In the genomic region with DNA sequence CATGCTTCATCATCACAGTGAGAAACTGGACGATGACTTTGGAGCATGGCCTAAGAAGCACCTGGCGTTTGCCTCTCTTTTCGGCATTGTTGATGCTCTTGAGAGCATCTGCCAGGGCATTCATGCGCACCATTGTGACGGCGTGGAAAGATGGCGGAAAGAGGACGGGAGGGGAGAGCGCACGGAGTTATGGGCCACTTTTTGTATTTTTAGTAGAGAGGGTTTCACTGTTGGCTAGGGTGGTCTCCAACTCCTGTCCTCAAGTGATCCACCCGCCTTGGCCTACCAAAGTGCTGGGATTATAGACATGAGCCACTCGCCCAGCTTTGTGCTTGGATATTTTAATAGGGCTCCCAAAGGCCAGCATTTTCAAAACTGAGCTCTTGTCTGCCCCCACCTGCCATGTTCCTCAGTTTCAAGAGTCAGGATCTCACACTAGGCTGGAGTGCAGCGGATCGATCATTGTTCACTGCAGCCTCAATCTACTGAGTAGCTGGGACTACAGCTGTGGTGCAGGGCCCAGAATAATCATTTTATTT, we compare ENCODE assay signal across 1 cellular context.
TF ChIP-seq lines count a peak whose summit lies in the region.

No MANE protein-coding gene starts in this region.

TF ChIP-seq in HCT116, 20 proteins besides CTCF, POLR2A, EP300 and RAD21:
- TF ChIP-seq ZFX (IDR thresholded peaks at IDR 0.05): no peak
- no peak for TF ChIP-seq CBX3 (IDR thresholded peaks at IDR 0.05; ENCODE audit: low read depth)
- peak; percentile 51 for TF ChIP-seq POLR2AphosphoS5 (IDR thresholded peaks at IDR 0.05; ENCODE audit: low read depth, low read length)
